In the genomic region with DNA sequence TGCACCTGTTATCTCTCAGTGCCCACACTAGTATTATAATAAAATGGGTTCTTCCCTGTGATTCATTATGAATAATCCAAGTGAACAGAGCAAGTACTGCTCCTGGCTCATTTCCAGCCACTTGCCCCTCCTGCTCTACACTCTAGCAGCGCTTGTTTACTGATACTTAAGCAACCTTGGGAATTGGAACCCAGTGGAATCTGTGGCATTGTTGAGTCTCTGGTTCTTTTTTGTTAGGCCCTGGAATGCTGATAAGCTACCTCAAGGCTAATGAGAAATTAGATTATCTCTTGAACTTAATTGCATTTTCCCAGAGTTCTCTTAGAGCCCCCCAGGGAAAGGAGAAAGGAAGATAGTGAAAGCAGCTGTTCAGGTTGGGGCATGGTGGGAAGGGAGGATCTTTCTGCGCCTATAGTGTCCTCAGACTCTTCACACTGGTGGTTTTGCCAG, we compare ENCODE assay signal across 9 cellular contexts. TPM values are rescaled to one million over a fixed set of nuclear protein-coding genes. Genes with fewer than 3 reads are reported as not detected.
DNase-seq lines count a peak whose midpoint lies in the region; ATAC-seq and TF ChIP-seq lines count a peak whose summit lies in the region.
"Had no signal": no experiment of that assay in that cellular context is flagged by ENCODE, and none has a peak within 500 bp of the region (broad histone marks: within the 10 kb centered on the region; RNA-seq: fewer than 3 reads in every experiment).

No MANE protein-coding gene starts in this region.

- no peaks in the 10 kb centered on the region for H3K9me3 Mint-ChIP-seq in neural progenitor cell
- H3K9me3 Mint-ChIP-seq in activated CD4-positive, alpha-beta T cell treated with anti-CD3 and anti-CD28 coated beads for 36 hours (ENCODE audit: low read depth): no peaks in the 10 kb centered on the region
- H3K9me3 Mint-ChIP-seq: central memory CD8-positive, alpha-beta T cell had no signal

- intact Hi-C loops in activated CD4-positive, alpha-beta T cell treated with anti-CD3 and anti-CD28 coated beads for 36 hours (cut with DNase I, micrococcal nuclease): no loop called here

- H3K36me3 ChIP-seq in neural progenitor cell: no peaks in the 10 kb centered on the region

- H3K27me3 Mint-ChIP-seq in neural progenitor cell (ENCODE audit: insufficient read depth, low read depth): no peaks in the 10 kb centered on the region
- no peaks in the 10 kb centered on the region for H3K27me3 Mint-ChIP-seq in activated CD4-positive, alpha-beta T cell treated with anti-CD3 and anti-CD28 coated beads for 36 hours
- H3K27me3 Mint-ChIP-seq: central memory CD8-positive, alpha-beta T cell had no signal

- DNase-seq in ELR (ENCODE audit: low read depth) (peak; percentile 72), NCI-H187 treated with DMSO at 0.1 percent for 48 hours (lab: John Stamatoyannopoulos, UW) (peak; percentile 48), cardiac fibroblast (ENCODE audit: low read depth in 2 of 2) (peak; percentile 41 to 44), neural progenitor cell (ENCODE audit: low spot score) (peak; percentile 47)
- DNase-seq in activated CD4-positive, alpha-beta T cell treated with anti-CD3 and anti-CD28 coated beads for 36 hours: no peak
- DNase-seq: MV-4-11 had no signal

- no peak overlapping the region for H3K27ac Mint-ChIP-seq in neural progenitor cell
- H3K27ac Mint-ChIP-seq in activated CD4-positive, alpha-beta T cell treated with anti-CD3 and anti-CD28 coated beads for 36 hours: no peak overlapping the region

- CTCF ChIA-PET in activated CD4-positive, alpha-beta T cell treated with anti-CD3 and anti-CD28 coated beads for 36 hours (lab: Charles Lee): no interaction called here

- no peaks in the 10 kb centered on the region for H3K9me3 ChIP-seq in neural progenitor cell (ENCODE audit: low read depth)

- H3F3A ChIP-seq in neural progenitor cell (ENCODE audit: low read depth): no peaks in the 10 kb centered on the region

- no peak for TF ChIP-seq CTCF in cardiac fibroblast (IDR thresholded peaks at IDR 0.05; ENCODE audit: low read depth, low read length)
- no peak for TF ChIP-seq CTCF in neural progenitor cell (IDR thresholded peaks at IDR 0.05)

- no peaks in the 10 kb centered on the region for H3K4me1 Mint-ChIP-seq in neural progenitor cell
- H3K4me1 Mint-ChIP-seq in activated CD4-positive, alpha-beta T cell treated with anti-CD3 and anti-CD28 coated beads for 36 hours: no peaks in the 10 kb centered on the region
- H3K4me1 Mint-ChIP-seq: central memory CD8-positive, alpha-beta T cell had no signal

- H3K4me2 ChIP-seq in neural progenitor cell: peak overlapping the region; percentile 35

- H3K27me3 ChIP-seq in neural progenitor cell: no peaks in the 10 kb centered on the region

- no peaks in the 10 kb centered on the region for H3K36me3 Mint-ChIP-seq in neural progenitor cell
- no peaks in the 10 kb centered on the region for H3K36me3 Mint-ChIP-seq in activated CD4-positive, alpha-beta T cell treated with anti-CD3 and anti-CD28 coated beads for 36 hours (ENCODE audit: low read depth)

- H3K79me2 ChIP-seq in neural progenitor cell (ENCODE audit: low read depth): no peaks in the 10 kb centered on the region

- ATAC-seq in activated CD4-positive, alpha-beta T cell treated with anti-CD3 and anti-CD28 coated beads for 36 hours: no peak
- ATAC-seq in HG03045 (IDR thresholded peaks at IDR 0.05; ENCODE audit: unreplicated experiment): no peak
- no peak for ATAC-seq in GM21825 (IDR thresholded peaks at IDR 0.05; ENCODE audit: unreplicated experiment)

- no peak overlapping the region for H2AFZ ChIP-seq in neural progenitor cell (replicated peaks)

- no peak overlapping the region for H3K4me3 ChIP-seq in cardiac fibroblast (replicated peaks in 1 of 2; ENCODE audit: low read depth in 2 of 2, low read length in 2 of 2)
- no peak overlapping the region for H3K4me3 ChIP-seq in neural progenitor cell

- no peaks in the 10 kb centered on the region for H4K20me1 ChIP-seq in neural progenitor cell (ENCODE audit: low read depth)

- peaks cover 7% of the 10 kb centered on the region for H3K4me1 ChIP-seq in neural progenitor cell

- no peak overlapping the region for H3K9ac ChIP-seq in neural progenitor cell

- no peak overlapping the region for H3K4me3 Mint-ChIP-seq in neural progenitor cell
- no peak overlapping the region for H3K4me3 Mint-ChIP-seq in activated CD4-positive, alpha-beta T cell treated with anti-CD3 and anti-CD28 coated beads for 36 hours
- H3K4me3 Mint-ChIP-seq: central memory CD8-positive, alpha-beta T cell had no signal

- H3K27ac ChIP-seq in neural progenitor cell: peak overlapping the region; percentile 64

- POLR2A ChIA-PET in activated CD4-positive, alpha-beta T cell treated with anti-CD3 and anti-CD28 coated beads for 36 hours (lab: Charles Lee): no interaction called here

RNA-seq across cellular contexts. Expression of a gene that starts 34.0 kb away (rescaled TPM):
- total RNA-seq in neural progenitor cell (ENCODE audit: low replicate concordance): 29.1 and 43.4 TPM in 2 replicates
- 1 to 10 TPM in 1 of 2 experiments, under 1 TPM in 1; 0.93 to 1.4 TPM for total RNA-seq in activated CD4-positive, alpha-beta T cell treated with anti-CD3 and anti-CD28 coated beads for 36 hours

Comparison
In these comparisons a context has a peak if more than half of its experiments do, and no peak if none do; other contexts are left out.
1. RNA of a gene that starts 34.0 kb away (total RNA-seq): 29.1 to 43.4 TPM in neural progenitor cell; 0.93 to 1.4 TPM in activated CD4-positive, alpha-beta T cell treated with anti-CD3 and anti-CD28 coated beads for 36 hours; every median in the first group is over 10 times any median in the second.